16 cellular contexts compared by ENCODE assay signal in the genomic region with DNA sequence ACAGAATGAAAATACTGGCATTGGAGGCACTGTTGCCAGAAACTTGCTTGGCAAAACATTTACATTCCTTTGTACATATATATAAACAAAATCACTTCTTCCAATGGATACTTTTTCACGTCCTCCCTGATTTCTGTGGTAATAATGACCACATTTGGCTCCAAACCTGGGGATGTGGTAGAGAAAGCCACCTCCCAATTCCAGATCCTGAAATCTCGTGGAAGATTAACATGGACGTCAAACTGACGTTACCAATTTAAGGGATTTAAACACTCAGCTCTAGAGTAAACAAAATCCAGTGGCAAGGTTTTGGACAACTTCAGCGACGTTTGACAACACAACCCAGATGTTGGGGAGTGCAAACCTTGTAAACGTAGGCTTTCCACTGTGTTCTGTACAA.
DNase-seq lines count a peak whose midpoint lies in the region; ATAC-seq and TF ChIP-seq lines count a peak whose summit lies in the region.
"Had no signal": no experiment of that assay in that cellular context is flagged by ENCODE, and none has a peak within 500 bp of the region (broad histone marks: within the 10 kb centered on the region; RNA-seq: fewer than 3 reads in every experiment).

No MANE protein-coding gene starts in this region.

- CTCF ChIA-PET in AG04450 (lab: Charles Lee), result no interaction called here

- ATAC-seq in Right ventricle myocardium superior (ENCODE audit: poor library complexity), result no peak
- ATAC-seq: GM12878, GM23338 had no signal

- no peaks in the 10 kb centered on the region; the same call in 1 of the 2 replicates for H3K9me3 ChIP-seq in AG04450 (ENCODE audit: control insufficient read depth, insufficient read depth, low read length)

- TF ChIP-seq CTCF in AG04450 (IDR thresholded peaks at IDR 0.05; ENCODE audit: low read depth, low read length), result no peak

- DNase-seq in AG04450 (ENCODE audit: low read depth, low spot score) (peak; percentile 27), EH (ENCODE audit: low read depth) (peak; percentile 27), NCI-H460 (ENCODE audit: extremely low read depth, low read depth) (peak; percentile 89), fibroblast of peridontal ligament (ENCODE audit: extremely low read depth) (peak; percentile 57), T-helper 1 cell (no peak), Right ventricle myocardium superior (no peak), NCI-H69 (lab: John Stamatoyannopoulos, UW) (no peak)
- DNase-seq in activated CD4-positive, alpha-beta T cell treated with anti-CD3 and anti-CD28 coated beads, Interleukin-2, amount 50 U/mL, for 1 hour, result no peak
- DNase-seq: C1 segment of cervical spinal cord; Calu3; CD4-positive, alpha-beta T cell; DMS 273 treated with DMSO at 0.1 percent for 48 hours; H9; KG1 had no signal

- H3K27me3 ChIP-seq in AG04450 (ENCODE audit: control insufficient read depth, insufficient read depth, low read length), result no peaks in the 10 kb centered on the region

- H3K27ac ChIP-seq in AG04450 (ENCODE audit: low read depth, low read length), result no peak overlapping the region

- POLR2A ChIA-PET in AG04450 (lab: Yijun Ruan, JAX), result no interaction called here

- intact Hi-C loops in Right ventricle myocardium superior (cut with DNase I), result no loop called here

- H3K4me3 ChIP-seq in AG04450 (ENCODE audit: low read depth, low read length), result no peak overlapping the region
- H3K4me3 ChIP-seq: GM12878, GM23338 had no signal

Comparison
In these comparisons a context has a peak if more than half of its experiments do, and no peak if none do; other contexts are left out.
1. DNase-seq: peak in AG04450 (single experiment), EH (single experiment), NCI-H460 (single experiment) and fibroblast of peridontal ligament (single experiment); none in T-helper 1 cell (0 of 5), Right ventricle myocardium superior (single experiment), NCI-H69 (single experiment) and activated CD4-positive, alpha-beta T cell treated with anti-CD3 and anti-CD28 coated beads, Interleukin-2, amount 50 U/mL, for 1 hour (single experiment).